In genomic region chr6:13795041-13795748, GRCh38 we compare ENCODE assay signal across 8 cellular contexts. TPM values are rescaled to one million over a fixed set of nuclear protein-coding genes. Genes with fewer than 3 reads are reported as not detected.
DNase-seq lines count a peak whose midpoint lies in the region; ATAC-seq and TF ChIP-seq lines count a peak whose summit lies in the region.

No MANE protein-coding gene starts in this region.

- no peak overlapping the region for H3K9ac ChIP-seq in KMS-11

- H3K27me3 ChIP-seq in KMS-11 (ENCODE audit: insufficient read depth, low read depth) (no peaks in the 10 kb centered on the region), Peyer's patch (no peaks in the 10 kb centered on the region), stomach (no peaks in the 10 kb centered on the region)

- H3K4me1 Mint-ChIP-seq in activated T-cell treated with anti-CD3 and anti-CD28 coated beads, Interleukin-2, amount 50 U/mL, for 4 hours (ENCODE audit: low read depth): peaks cover 18% of the 10 kb centered on the region
- peaks cover 3% of the 10 kb centered on the region for H3K4me1 Mint-ChIP-seq in neural crest cell

- peak; percentile 83 for ATAC-seq in GM21717 (IDR thresholded peaks at IDR 0.05; ENCODE audit: unreplicated experiment)
- peak; percentile 96 to 98 for ATAC-seq in activated T-cell treated with anti-CD3 and anti-CD28 coated beads, Interleukin-2, amount 50 U/mL, for 4 hours

- TF ChIP-seq POLR2A in Peyer's patch (IDR thresholded peaks at IDR 0.05) (no peak), stomach (IDR thresholded peaks at IDR 0.05) (no peak)

- peak; percentile 89 for TF ChIP-seq CTCF in KMS-11 (conservative IDR thresholded peaks at IDR 0.05; ENCODE audit: low read depth, low read length)
- TF ChIP-seq CTCF in Peyer's patch (IDR thresholded peaks at IDR 0.05): peak; percentile 75 to 93 (median 90)
- peak; percentile 97 for TF ChIP-seq CTCF in neural crest cell (conservative IDR thresholded peaks at IDR 0.05)
- peak in 5 of 7 experiments; percentile 86 to 94 (median 88) for TF ChIP-seq CTCF in stomach (IDR thresholded peaks at IDR 0.05)

- H3K27ac ChIP-seq in KMS-11: no peak overlapping the region
- H3K27ac ChIP-seq in Peyer's patch: no peak overlapping the region
- peak overlapping the region in 1 of 5 donors; percentile 19 for H3K27ac ChIP-seq in stomach

- H3K9me3 ChIP-seq in Peyer's patch (no peaks in the 10 kb centered on the region), stomach (no peaks in the 10 kb centered on the region)

- no peak overlapping the region for H2AFZ ChIP-seq in KMS-11 (ENCODE audit: low read depth)

- H3K4me1 ChIP-seq in KMS-11 (ENCODE audit: low read depth, poor library complexity, severe bottlenecking): peaks cover 18% of the 10 kb centered on the region
- H3K4me1 ChIP-seq in Peyer's patch: no peaks in the 10 kb centered on the region
- H3K4me1 ChIP-seq in stomach: peaks cover 0 to 5% (median 0%) of the 10 kb centered on the region in 4 donors

- H3K4me3 ChIP-seq in KMS-11 (IDR thresholded peaks at IDR 0.05; ENCODE audit: insufficient read depth, low read depth, low read length) (no peak overlapping the region), Peyer's patch (no peak overlapping the region), stomach (no peak overlapping the region)

- peaks cover 17% of the 10 kb centered on the region for H3K36me3 Mint-ChIP-seq in activated T-cell treated with anti-CD3 and anti-CD28 coated beads, Interleukin-2, amount 50 U/mL, for 4 hours (ENCODE audit: insufficient read depth)
- no peaks in the 10 kb centered on the region for H3K36me3 Mint-ChIP-seq in neural crest cell (ENCODE audit: low read depth)

- H3K4me3 Mint-ChIP-seq in activated T-cell treated with anti-CD3 and anti-CD28 coated beads, Interleukin-2, amount 50 U/mL, for 4 hours: peak overlapping the region; percentile 9
- no peak overlapping the region for H3K4me3 Mint-ChIP-seq in neural crest cell

- no peak overlapping the region for H3K27ac Mint-ChIP-seq in neural crest cell (ENCODE audit: unreplicated experiment)

- intact Hi-C loops in stomach (cut with DNase I; ENCODE audit: low total_unique reads): no loop called here

- no peak for TF ChIP-seq EP300 in stomach (IDR thresholded peaks at IDR 0.05)

- WGBS in stomach, 5 donors: 41 to 48% (median 47%) methylated on average over 8 of the region's 8 CpGs

- peak; percentile 69 for DNase-seq in DMS53 treated with DMSO at 0.1 percent for 48 hours (lab: John Stamatoyannopoulos, UW; ENCODE audit: unreplicated experiment)
- peak; percentile 68 to 93 (median 77) for DNase-seq in Peyer's patch
- DNase-seq in activated T-cell treated with anti-CD3 and anti-CD28 coated beads, Interleukin-2, amount 50 U/mL, for 4 hours: peak; percentile 85
- peak; percentile 89 for DNase-seq in fibroblast of peridontal ligament (ENCODE audit: extremely low read depth)
- DNase-seq in neural crest cell (ENCODE audit: low read depth, low spot score): peak; percentile 88
- DNase-seq in stomach: peak; percentile 85

- H3K79me2 ChIP-seq in KMS-11 (ENCODE audit: insufficient read depth, low read depth): no peaks in the 10 kb centered on the region

- peak overlapping the region; percentile 21; the same call in 1 of the 2 replicates for H3K4me2 ChIP-seq in KMS-11

- H3K27me3 Mint-ChIP-seq in activated T-cell treated with anti-CD3 and anti-CD28 coated beads, Interleukin-2, amount 50 U/mL, for 4 hours (ENCODE audit: low read depth): no peaks in the 10 kb centered on the region
- H3K27me3 Mint-ChIP-seq in neural crest cell (ENCODE audit: low read depth): no peaks in the 10 kb centered on the region

- no peaks in the 10 kb centered on the region for H4K20me1 ChIP-seq in KMS-11 (ENCODE audit: insufficient read depth)

- no peaks in the 10 kb centered on the region for H3K9me3 Mint-ChIP-seq in activated T-cell treated with anti-CD3 and anti-CD28 coated beads, Interleukin-2, amount 50 U/mL, for 4 hours
- no peaks in the 10 kb centered on the region for H3K9me3 Mint-ChIP-seq in neural crest cell

- H3K36me3 ChIP-seq in KMS-11 (ENCODE audit: insufficient read depth): no peaks in the 10 kb centered on the region; the same call in 1 of the 2 replicates
- peaks cover 0 to 64% (median 0%) of the 10 kb centered on the region in 3 donors for H3K36me3 ChIP-seq in Peyer's patch
- peaks cover 0 to 69% (median 50%) of the 10 kb centered on the region in 4 donors for H3K36me3 ChIP-seq in stomach

RNA-seq across cellular contexts. Expression of gene MCUR1, which starts 19.2 kb away (rescaled TPM):
- total RNA-seq in Peyer's patch (10 to 100 TPM; 20.6 to 49.4 (median 33.6) TPM), neural crest cell (24.9 and 25.2 TPM in 2 replicates), stomach (10 to 100 TPM in 2 of 5 donors, 1 to 10 TPM in 3; 2.3 to 11.9 (median 5.5) TPM)
- 10 to 100 TPM; 43.2 to 47.1 (median 44.2) TPM for total RNA-seq in activated T-cell treated with anti-CD3 and anti-CD28 coated beads, Interleukin-2, amount 50 U/mL, for 4 hours
- polyA plus RNA-seq in stomach: 10 to 100 TPM in 2 of 3 donors, 1 to 10 TPM in 1; 7.5 to 16.4 (median 16.4) TPM
